2 cellular contexts compared by ENCODE assay signal in the genomic region with DNA sequence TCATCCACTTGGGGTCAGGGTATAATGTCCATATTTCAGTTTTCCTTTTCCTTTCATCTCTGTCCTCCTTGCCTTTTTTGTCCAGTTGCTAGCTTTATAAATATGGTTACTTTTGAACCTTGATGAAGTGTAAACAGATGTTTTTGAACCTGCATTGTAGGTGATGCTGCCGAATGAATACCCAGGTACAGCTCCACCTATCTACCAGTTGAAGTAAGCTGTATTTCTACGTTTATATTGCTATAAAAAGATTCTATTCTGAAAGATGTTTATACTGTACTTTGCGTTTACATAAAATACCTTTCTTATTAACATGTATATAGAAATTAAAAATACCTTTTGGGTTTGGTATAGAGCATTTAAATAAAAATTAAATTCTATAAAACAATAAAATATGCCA.
TF ChIP-seq lines count a peak whose summit lies in the region.

No MANE protein-coding gene starts in this region.

TF ChIP-seq in GM23338, 12 proteins besides CTCF, POLR2A, EP300 and RAD21 (continues in another document):
- TF ChIP-seq, protein P1, sequence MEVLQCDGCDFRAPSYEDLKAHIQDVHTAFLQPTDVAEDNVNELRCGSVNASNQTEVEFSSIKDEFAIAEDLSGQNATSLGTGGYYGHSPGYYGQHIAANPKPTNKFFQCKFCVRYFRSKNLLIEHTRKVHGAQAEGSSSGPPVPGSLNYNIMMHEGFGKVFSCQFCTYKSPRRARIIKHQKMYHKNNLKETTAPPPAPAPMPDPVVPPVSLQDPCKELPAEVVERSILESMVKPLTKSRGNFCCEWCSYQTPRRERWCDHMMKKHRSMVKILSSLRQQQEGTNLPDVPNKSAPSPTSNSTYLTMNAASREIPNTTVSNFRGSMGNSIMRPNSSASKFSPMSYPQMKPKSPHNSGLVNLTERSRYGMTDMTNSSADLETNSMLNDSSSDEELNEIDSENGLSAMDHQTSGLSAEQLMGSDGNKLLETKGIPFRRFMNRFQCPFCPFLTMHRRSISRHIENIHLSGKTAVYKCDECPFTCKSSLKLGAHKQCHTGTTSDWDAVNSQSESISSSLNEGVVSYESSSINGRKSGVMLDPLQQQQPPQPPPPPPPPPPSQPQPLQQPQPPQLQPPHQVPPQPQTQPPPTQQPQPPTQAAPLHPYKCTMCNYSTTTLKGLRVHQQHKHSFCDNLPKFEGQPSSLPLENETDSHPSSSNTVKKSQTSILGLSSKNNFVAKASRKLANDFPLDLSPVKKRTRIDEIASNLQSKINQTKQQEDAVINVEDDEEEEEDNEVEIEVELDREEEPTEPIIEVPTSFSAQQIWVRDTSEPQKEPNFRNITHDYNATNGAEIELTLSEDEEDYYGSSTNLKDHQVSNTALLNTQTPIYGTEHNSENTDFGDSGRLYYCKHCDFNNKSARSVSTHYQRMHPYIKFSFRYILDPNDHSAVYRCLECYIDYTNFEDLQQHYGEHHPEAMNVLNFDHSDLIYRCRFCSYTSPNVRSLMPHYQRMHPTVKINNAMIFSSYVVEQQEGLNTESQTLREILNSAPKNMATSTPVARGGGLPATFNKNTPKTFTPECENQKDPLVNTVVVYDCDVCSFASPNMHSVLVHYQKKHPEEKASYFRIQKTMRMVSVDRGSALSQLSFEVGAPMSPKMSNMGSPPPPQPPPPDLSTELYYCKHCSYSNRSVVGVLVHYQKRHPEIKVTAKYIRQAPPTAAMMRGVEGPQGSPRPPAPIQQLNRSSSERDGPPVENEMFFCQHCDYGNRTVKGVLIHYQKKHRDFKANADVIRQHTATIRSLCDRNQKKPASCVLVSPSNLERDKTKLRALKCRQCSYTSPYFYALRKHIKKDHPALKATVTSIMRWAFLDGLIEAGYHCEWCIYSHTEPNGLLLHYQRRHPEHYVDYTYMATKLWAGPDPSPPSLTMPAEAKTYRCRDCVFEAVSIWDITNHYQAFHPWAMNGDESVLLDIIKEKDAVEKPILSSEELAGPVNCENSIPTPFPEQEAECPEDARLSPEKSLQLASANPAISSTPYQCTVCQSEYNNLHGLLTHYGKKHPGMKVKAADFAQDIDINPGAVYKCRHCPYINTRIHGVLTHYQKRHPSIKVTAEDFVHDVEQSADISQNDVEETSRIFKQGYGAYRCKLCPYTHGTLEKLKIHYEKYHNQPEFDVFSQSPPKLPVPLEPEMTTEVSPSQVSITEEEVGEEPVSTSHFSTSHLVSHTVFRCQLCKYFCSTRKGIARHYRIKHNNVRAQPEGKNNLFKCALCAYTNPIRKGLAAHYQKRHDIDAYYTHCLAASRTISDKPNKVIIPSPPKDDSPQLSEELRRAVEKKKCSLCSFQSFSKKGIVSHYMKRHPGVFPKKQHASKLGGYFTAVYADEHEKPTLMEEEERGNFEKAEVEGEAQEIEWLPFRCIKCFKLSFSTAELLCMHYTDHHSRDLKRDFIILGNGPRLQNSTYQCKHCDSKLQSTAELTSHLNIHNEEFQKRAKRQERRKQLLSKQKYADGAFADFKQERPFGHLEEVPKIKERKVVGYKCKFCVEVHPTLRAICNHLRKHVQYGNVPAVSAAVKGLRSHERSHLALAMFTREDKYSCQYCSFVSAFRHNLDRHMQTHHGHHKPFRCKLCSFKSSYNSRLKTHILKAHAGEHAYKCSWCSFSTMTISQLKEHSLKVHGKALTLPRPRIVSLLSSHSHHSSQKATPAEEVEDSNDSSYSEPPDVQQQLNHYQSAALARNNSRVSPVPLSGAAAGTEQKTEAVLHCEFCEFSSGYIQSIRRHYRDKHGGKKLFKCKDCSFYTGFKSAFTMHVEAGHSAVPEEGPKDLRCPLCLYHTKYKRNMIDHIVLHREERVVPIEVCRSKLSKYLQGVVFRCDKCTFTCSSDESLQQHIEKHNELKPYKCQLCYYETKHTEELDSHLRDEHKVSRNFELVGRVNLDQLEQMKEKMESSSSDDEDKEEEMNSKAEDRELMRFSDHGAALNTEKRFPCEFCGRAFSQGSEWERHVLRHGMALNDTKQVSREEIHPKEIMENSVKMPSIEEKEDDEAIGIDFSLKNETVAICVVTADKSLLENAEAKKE (CRISPR knock-in tag; IDR thresholded peaks at IDR 0.05), result no peak
- TF ChIP-seq STAT1 (IDR thresholded peaks at IDR 0.05; ENCODE audit: unreplicated experiment) (no peak), POLR2AphosphoS5 (IDR thresholded peaks at IDR 0.05; ENCODE audit: low read depth) (no peak), CREB1 (CRISPR knock-in tag; IDR thresholded peaks at IDR 0.05; ENCODE audit: low read depth) (no peak), ZNF331 (CRISPR knock-in tag; IDR thresholded peaks at IDR 0.05; ENCODE audit: low read depth) (no peak), NANOG (IDR thresholded peaks at IDR 0.05; ENCODE audit: borderline replicate concordance) (no peak), ZNF114 (CRISPR knock-in tag; IDR thresholded peaks at IDR 0.05) (no peak), EZH2phosphoT487 (IDR thresholded peaks at IDR 0.05; ENCODE audit: unreplicated experiment) (no peak), EZH2 (IDR thresholded peaks at IDR 0.05; ENCODE audit: low read depth, unreplicated experiment) (no peak), JUNB (IDR thresholded peaks at IDR 0.05; ENCODE audit: unreplicated experiment) (no peak)
- TF ChIP-seq, protein P2, sequence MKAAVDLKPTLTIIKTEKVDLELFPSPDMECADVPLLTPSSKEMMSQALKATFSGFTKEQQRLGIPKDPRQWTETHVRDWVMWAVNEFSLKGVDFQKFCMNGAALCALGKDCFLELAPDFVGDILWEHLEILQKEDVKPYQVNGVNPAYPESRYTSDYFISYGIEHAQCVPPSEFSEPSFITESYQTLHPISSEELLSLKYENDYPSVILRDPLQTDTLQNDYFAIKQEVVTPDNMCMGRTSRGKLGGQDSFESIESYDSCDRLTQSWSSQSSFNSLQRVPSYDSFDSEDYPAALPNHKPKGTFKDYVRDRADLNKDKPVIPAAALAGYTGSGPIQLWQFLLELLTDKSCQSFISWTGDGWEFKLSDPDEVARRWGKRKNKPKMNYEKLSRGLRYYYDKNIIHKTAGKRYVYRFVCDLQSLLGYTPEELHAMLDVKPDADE (IDR thresholded peaks at IDR 0.05), result no peak

TF ChIP-seq in neural cell, 6 proteins besides CTCF, POLR2A, EP300 and RAD21 (continued from another document):
- TF ChIP-seq REST (IDR thresholded peaks at IDR 0.05; ENCODE audit: borderline replicate concordance), result no peak
TF ChIP-seq in neural cell: peak in this region for 0.
